In the genomic region with DNA sequence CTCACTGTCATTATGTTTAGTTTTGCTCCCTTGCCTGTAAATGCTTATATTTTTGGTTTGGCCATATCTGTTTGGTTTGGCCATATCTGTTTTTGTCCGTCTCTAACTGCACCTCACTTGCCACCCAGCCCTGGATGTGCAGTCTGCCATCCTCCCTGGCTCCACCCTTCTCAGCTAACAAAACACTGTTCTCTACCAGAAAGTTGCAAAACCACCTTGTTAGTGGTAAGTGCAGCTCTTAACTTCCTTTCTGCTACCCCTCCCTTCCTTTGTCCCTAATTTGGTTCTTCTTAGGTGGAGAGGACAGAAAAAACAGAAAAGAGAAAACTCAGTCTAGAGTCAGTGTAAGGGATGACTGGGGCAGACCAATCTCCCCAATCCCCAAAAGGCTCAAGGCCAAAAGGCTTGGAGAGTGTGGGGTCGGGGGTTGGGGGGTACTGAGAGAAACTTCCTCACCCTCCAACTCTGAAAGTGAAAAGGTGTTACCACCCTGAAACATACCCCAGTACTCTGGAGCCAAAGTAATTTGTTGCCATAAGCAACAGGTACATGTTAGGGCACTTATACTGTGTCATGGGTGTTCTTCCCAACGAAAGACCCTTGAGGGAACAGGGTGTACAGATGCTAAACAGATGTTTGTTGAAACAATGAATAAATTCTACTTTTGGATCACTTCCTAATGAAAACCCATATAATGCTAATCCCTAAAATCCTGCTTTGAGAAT, we compare ENCODE assay signal across 9 cellular contexts. TPM values are rescaled to one million over a fixed set of nuclear protein-coding genes. Genes with fewer than 3 reads are reported as not detected.
A peak's percentile ranks its signal among the peaks of the same experiment; 100 is the strongest.
DNase-seq lines count a peak whose midpoint lies in the region; ATAC-seq and TF ChIP-seq lines count a peak whose summit lies in the region.
"Had no signal": no experiment of that assay in that cellular context is flagged by ENCODE, and none has a peak within 500 bp of the region (broad histone marks: within the 10 kb centered on the region; RNA-seq: fewer than 3 reads in every experiment).

No MANE protein-coding gene starts in this region.

- H3K4me3 ChIP-seq in GM08714 (ENCODE audit: low read length) (peak overlapping the region; percentile 9; the same call in 1 of the 2 replicates), lower lobe of right lung (no peak overlapping the region), prostate gland (no peak overlapping the region), H7 (ENCODE audit: insufficient read depth, low read depth, low read length) (no peak overlapping the region)

- H3K4me3 Mint-ChIP-seq in WTC11: no peak overlapping the region

- ATAC-seq in HG02678 (IDR thresholded peaks at IDR 0.05; ENCODE audit: unreplicated experiment) (peak; percentile 49), WTC11 (no peak), lower lobe of right lung (peak; percentile 85 to 88), Right ventricle myocardium superior (ENCODE audit: poor library complexity) (no peak)

- CTCF ChIA-PET in WTC11 (lab: Charles Lee): interaction anchor here (2.2 kb wide), 1 partner anchor 22 kb away, joined by 14 read pairs; no protein-coding TSS in a partner anchor

- WGBS in prostate gland: 42% methylated on average over 3 of the region's 3 CpGs

- TF ChIP-seq CTCF in WTC11 (IDR thresholded peaks at IDR 0.05) (no peak), lower lobe of right lung (IDR thresholded peaks at IDR 0.05) (no peak), prostate gland (IDR thresholded peaks at IDR 0.05) (no peak)

- TF ChIP-seq POLR2A in prostate gland (IDR thresholded peaks at IDR 0.05): no peak

- H3K4me1 ChIP-seq in lower lobe of right lung (peaks cover 35% of the 10 kb centered on the region), prostate gland (replicated peaks) (no peaks in the 10 kb centered on the region)

- peak overlapping the region; percentile 15 for H3K27ac Mint-ChIP-seq in WTC11

- POLR2A ChIA-PET in WTC11 (lab: Charles Lee): no interaction called here

- DNase-seq in WTC11 (ENCODE audit: low spot score) (no peak), lower lobe of right lung (peak; percentile 56), prostate gland (ENCODE audit: low spot score) (no peak), H7 (no peak), NCI-H748 treated with DMSO at 0.1 percent for 48 hours (lab: John Stamatoyannopoulos, UW) (no peak), Right ventricle myocardium superior (no peak)
- DNase-seq: NCI-H187 treated with DMSO at 0.1 percent for 48 hours had no signal

- H3K27me3 Mint-ChIP-seq in WTC11 (ENCODE audit: low read depth): no peaks in the 10 kb centered on the region

- H3K36me3 ChIP-seq in lower lobe of right lung: no peaks in the 10 kb centered on the region
- H3K36me3 ChIP-seq in prostate gland: no peaks in the 10 kb centered on the region
- H3K36me3 ChIP-seq in H7 (replicated peaks; ENCODE audit: control insufficient read depth, insufficient read depth, low read length): no peaks in the 10 kb centered on the region

- no peaks in the 10 kb centered on the region for H3K9me3 ChIP-seq in lower lobe of right lung
- H3K9me3 ChIP-seq in prostate gland: no peaks in the 10 kb centered on the region

- H3K27ac ChIP-seq in lower lobe of right lung (peak overlapping the region; percentile 60), prostate gland (no peak overlapping the region)

- H3K9me3 Mint-ChIP-seq in WTC11: no peaks in the 10 kb centered on the region

- no peaks in the 10 kb centered on the region for H3K36me3 Mint-ChIP-seq in WTC11

- H3K27me3 ChIP-seq in lower lobe of right lung (ENCODE audit: low read depth) (no peaks in the 10 kb centered on the region), prostate gland (replicated peaks; ENCODE audit: insufficient read depth) (no peaks in the 10 kb centered on the region), H7 (ENCODE audit: control insufficient read depth, insufficient read depth, low read length) (no peaks in the 10 kb centered on the region)

- intact Hi-C loops in lower lobe of right lung (cut with DNase I): no loop called here
- intact Hi-C loops in prostate gland (cut with DNase I): no loop called here
- intact Hi-C loops in Right ventricle myocardium superior (cut with DNase I): no loop called here

- peaks cover 31% of the 10 kb centered on the region for H3K4me1 Mint-ChIP-seq in WTC11

TF ChIP-seq in WTC11, 78 proteins besides CTCF, POLR2A, EP300 and RAD21:
- no peak for TF ChIP-seq TEAD4 (CRISPR knock-in tag; IDR thresholded peaks at IDR 0.05)
- TF ChIP-seq CREB1 (CRISPR knock-in tag; IDR thresholded peaks at IDR 0.05): no peak
- no peak for TF ChIP-seq ZNF121 (CRISPR knock-in tag; IDR thresholded peaks at IDR 0.05)
- TF ChIP-seq PRDM15 (CRISPR knock-in tag; IDR thresholded peaks at IDR 0.05): no peak
TF ChIP-seq in WTC11: peak in this region for 0.

RNA-seq across cellular contexts. Expression of gene BIN2, which starts 5.0 kb away (rescaled TPM):
- total RNA-seq in WTC11 (2021) (0.14 to 0.44 TPM (median 0.20 TPM) in 3 replicates), lower lobe of right lung (45.4 TPM), prostate gland (1 to 10 TPM; 2.6 to 5.5 TPM), Right ventricle myocardium superior (1.5 TPM)
- 0.14 TPM in 1 of 2 replicates, not detected in the other for total RNA-seq in H7 (2014; rRNA removed; shearing (Covaris generic))

RNA-seq across cellular contexts. Expression of gene CELA1, which starts 27.5 kb away (rescaled TPM):
- total RNA-seq in WTC11 (2021) (not detected in 3 replicates), lower lobe of right lung (not detected), prostate gland (not detected), Right ventricle myocardium superior (not detected)
- total RNA-seq in H7 (2014; rRNA removed; shearing (Covaris generic)): not detected in 2 replicates

RNA-seq across cellular contexts. Expression of gene SMAGP, which starts 48.8 kb away (rescaled TPM):
- total RNA-seq in WTC11 (2021) (11.6 to 12.5 TPM (median 11.7 TPM) in 3 replicates), lower lobe of right lung (31.3 TPM), prostate gland (10 to 100 TPM; 10.7 to 15.4 TPM), Right ventricle myocardium superior (2.8 TPM)
- 10.1 and 11.9 TPM in 2 replicates for total RNA-seq in H7 (2014; rRNA removed; shearing (Covaris generic))

Comparison
In these comparisons a context has a peak if more than half of its experiments do, and no peak if none do; other contexts are left out.
1. ATAC-seq: peak in HG02678 (single experiment) and lower lobe of right lung (2 of 2); none in WTC11 (single experiment) and Right ventricle myocardium superior (single experiment).